12 cellular contexts compared by ENCODE assay signal in the genomic region with DNA sequence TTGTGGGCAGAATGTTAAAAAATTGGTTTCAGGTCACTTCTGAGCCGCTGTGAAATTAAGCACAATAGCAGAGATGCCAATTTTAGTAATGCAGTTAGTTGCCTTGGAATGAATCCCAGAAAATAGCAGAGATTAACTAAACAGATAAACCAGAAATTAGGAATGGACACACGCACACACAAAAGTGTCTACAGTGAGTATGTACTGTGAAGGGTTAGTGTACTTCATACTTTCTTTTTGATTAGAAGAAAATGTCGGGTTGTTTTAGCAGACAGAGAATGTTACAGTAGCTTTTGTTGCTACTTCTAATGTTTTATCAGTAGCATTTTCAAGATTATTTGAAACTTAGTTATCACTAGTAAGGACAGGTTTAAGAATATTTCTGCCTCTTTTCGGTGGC.
DNase-seq lines count a peak whose midpoint lies in the region; ATAC-seq and TF ChIP-seq lines count a peak whose summit lies in the region.
"Had no signal": no experiment of that assay in that cellular context is flagged by ENCODE, and none has a peak within 500 bp of the region (broad histone marks: within the 10 kb centered on the region; RNA-seq: fewer than 3 reads in every experiment).

No MANE protein-coding gene starts in this region.

- ATAC-seq in gastroesophageal sphincter, result no peak
- ATAC-seq: body of pancreas; stimulated activated effector memory CD8-positive, alpha-beta T cell treated with anti-CD3 and anti-CD28 coated beads, Interleukin-12 subunit alpha, Interleukin-12 subunit beta, amount 100 ng/mL, for 72 hours had no signal

- no peak overlapping the region for H3K4me3 Mint-ChIP-seq in activated naive CD8-positive, alpha-beta T cell treated with anti-CD3 and anti-CD28 coated beads for 36 hours
- no peak overlapping the region for H3K4me3 Mint-ChIP-seq in progenitor cell of endocrine pancreas (ENCODE audit: low read depth)
- H3K4me3 Mint-ChIP-seq: activated CD4-positive, alpha-beta T cell treated with anti-CD3 and anti-CD28 coated beads, Interleukin-2, amount 10 ng/mL, durations not matched to agents 7 days and 5 days; stimulated activated effector memory CD8-positive, alpha-beta T cell treated with anti-CD3 and anti-CD28 coated beads, Interleukin-12 subunit alpha, Interleukin-12 subunit beta, amount 100 ng/mL, for 72 hours had no signal

- H3K9me3 ChIP-seq in gastroesophageal sphincter (no peaks in the 10 kb centered on the region), tibial nerve (peaks cover 0 to 6% (median 0%) of the 10 kb centered on the region in 4 donors)

- 29 to 39% methylated on average over 4 of the region's 4 CpGs for WGBS in gastroesophageal sphincter (ENCODE audit: low coverage in 1 of 2), 2 donors
- WGBS in tibial nerve, 2 donors, result 34 to 36% methylated on average over 4 of the region's 4 CpGs

- no peak overlapping the region for H3K27ac Mint-ChIP-seq in activated naive CD8-positive, alpha-beta T cell treated with anti-CD3 and anti-CD28 coated beads for 36 hours
- H3K27ac Mint-ChIP-seq in progenitor cell of endocrine pancreas, result no peak overlapping the region
- H3K27ac Mint-ChIP-seq: activated CD4-positive, alpha-beta T cell treated with anti-CD3 and anti-CD28 coated beads, Interleukin-2, amount 10 ng/mL, durations not matched to agents 7 days and 5 days; stimulated activated effector memory CD8-positive, alpha-beta T cell treated with anti-CD3 and anti-CD28 coated beads, Interleukin-12 subunit alpha, Interleukin-12 subunit beta, amount 100 ng/mL, for 72 hours had no signal

- in situ Hi-C loops in GM13977 (cut with MboI; ENCODE audit: low pct_unique_long_range_greater_than_20kb, low sequenced_read_pairs, unreplicated experiment), result no loop called here

- H3K4me3 ChIP-seq in gastroesophageal sphincter (peak overlapping the region in 1 of 2 donors; percentile 62), tibial nerve (peak overlapping the region in 2 of 4 donors; percentile 14 to 73)
- H3K4me3 ChIP-seq: body of pancreas had no signal

- H3K27me3 Mint-ChIP-seq in activated naive CD8-positive, alpha-beta T cell treated with anti-CD3 and anti-CD28 coated beads for 36 hours, result peaks cover 46% of the 10 kb centered on the region
- peaks cover 49% of the 10 kb centered on the region for H3K27me3 Mint-ChIP-seq in progenitor cell of endocrine pancreas

- peaks cover 35% of the 10 kb centered on the region for H3K27me3 ChIP-seq in gastroesophageal sphincter
- H3K27me3 ChIP-seq in tibial nerve, result peaks cover 0 to 23% of the 10 kb centered on the region in 2 donors

- H3K36me3 ChIP-seq in gastroesophageal sphincter (no peaks in the 10 kb centered on the region), tibial nerve (peaks cover 0 to 7% (median 0%) of the 10 kb centered on the region in 3 donors)

- TF ChIP-seq POLR2A in gastroesophageal sphincter (IDR thresholded peaks at IDR 0.05), result no peak
- no peak for TF ChIP-seq POLR2A in tibial nerve (IDR thresholded peaks at IDR 0.05)

- no peak for TF ChIP-seq EP300 in gastroesophageal sphincter (IDR thresholded peaks at IDR 0.05)
- no peak for TF ChIP-seq EP300 in tibial nerve (IDR thresholded peaks at IDR 0.05)

- peaks cover 2% of the 10 kb centered on the region for H3K9me3 Mint-ChIP-seq in activated naive CD8-positive, alpha-beta T cell treated with anti-CD3 and anti-CD28 coated beads for 36 hours
- H3K9me3 Mint-ChIP-seq in progenitor cell of endocrine pancreas (ENCODE audit: low read depth), result no peaks in the 10 kb centered on the region
- H3K9me3 Mint-ChIP-seq: activated CD4-positive, alpha-beta T cell treated with anti-CD3 and anti-CD28 coated beads, Interleukin-2, amount 10 ng/mL, durations not matched to agents 7 days and 5 days had no signal

- H3K4me1 ChIP-seq in gastroesophageal sphincter (peaks cover 0 to 12% (median 6%) of the 10 kb centered on the region in 3 donors), tibial nerve (peaks cover 0 to 14% (median 0%) of the 10 kb centered on the region in 4 donors)

- H3K27ac ChIP-seq in gastroesophageal sphincter (peak overlapping the region in 3 of 4 donors; percentile 36 to 79 (median 61)), tibial nerve (peak overlapping the region; percentile 13 to 94 (median 60))
- H3K27ac ChIP-seq: body of pancreas had no signal

- DNase-seq in GM13977 (ENCODE audit: low spot score) (peak; percentile 24), amniotic epithelial cell (ENCODE audit: low read depth) (peak; percentile 37), tibial nerve (ENCODE audit: low spot score in 2 of 2) (no peak), KG1 (lab: John Stamatoyannopoulos, UW) (no peak), progenitor cell of endocrine pancreas (ENCODE audit: low spot score, unreplicated experiment) (no peak)
- DNase-seq in activated naive CD8-positive, alpha-beta T cell treated with anti-CD3 and anti-CD28 coated beads for 36 hours, result no peak
- DNase-seq: activated CD4-positive, alpha-beta T cell treated with anti-CD3 and anti-CD28 coated beads, Interleukin-2, amount 10 ng/mL, durations not matched to agents 7 days and 5 days; body of pancreas; glutamatergic neuron; RPMI8226 had no signal

- peaks cover 4% of the 10 kb centered on the region for H3K36me3 Mint-ChIP-seq in activated naive CD8-positive, alpha-beta T cell treated with anti-CD3 and anti-CD28 coated beads for 36 hours
- no peaks in the 10 kb centered on the region for H3K36me3 Mint-ChIP-seq in progenitor cell of endocrine pancreas (ENCODE audit: insufficient read depth)
- H3K36me3 Mint-ChIP-seq: stimulated activated effector memory CD8-positive, alpha-beta T cell treated with anti-CD3 and anti-CD28 coated beads, Interleukin-12 subunit alpha, Interleukin-12 subunit beta, amount 100 ng/mL, for 72 hours had no signal

- peaks cover 3% of the 10 kb centered on the region for H3K4me1 Mint-ChIP-seq in activated naive CD8-positive, alpha-beta T cell treated with anti-CD3 and anti-CD28 coated beads for 36 hours
- H3K4me1 Mint-ChIP-seq in progenitor cell of endocrine pancreas (ENCODE audit: low read depth), result peaks cover 8% of the 10 kb centered on the region
- H3K4me1 Mint-ChIP-seq: stimulated activated effector memory CD8-positive, alpha-beta T cell treated with anti-CD3 and anti-CD28 coated beads, Interleukin-12 subunit alpha, Interleukin-12 subunit beta, amount 100 ng/mL, for 72 hours had no signal

- TF ChIP-seq CTCF in GM13977 (IDR thresholded peaks at IDR 0.05; ENCODE audit: extremely low read depth, insufficient read depth, missing control alignments) (no peak), gastroesophageal sphincter (IDR thresholded peaks at IDR 0.05) (no peak), tibial nerve (IDR thresholded peaks at IDR 0.05) (no peak), progenitor cell of endocrine pancreas (IDR thresholded peaks at IDR 0.05; ENCODE audit: unreplicated experiment) (no peak)

Comparison
In these comparisons a context has a peak if more than half of its experiments do, and no peak if none do; other contexts are left out.
1. DNase-seq: peak in GM13977 (single experiment) and amniotic epithelial cell (single experiment); none in tibial nerve (0 of 2), KG1 (single experiment), activated naive CD8-positive, alpha-beta T cell treated with anti-CD3 and anti-CD28 coated beads for 36 hours (single experiment) and progenitor cell of endocrine pancreas (single experiment).